Comparison of ENCODE assay signal across 1 cellular context in genomic region chr13:109160357-109160756, GRCh38.
TF ChIP-seq lines count a peak whose summit lies in the region.

No MANE protein-coding gene starts in this region.

TF ChIP-seq in GM23338, 12 proteins besides CTCF, POLR2A, EP300 and RAD21 (continued from another document):
- TF ChIP-seq REST (IDR thresholded peaks at IDR 0.05; ENCODE audit: unreplicated experiment) (no peak), ZNF331 (CRISPR knock-in tag; IDR thresholded peaks at IDR 0.05; ENCODE audit: low read depth) (no peak), ZNF114 (CRISPR knock-in tag; IDR thresholded peaks at IDR 0.05) (no peak)
